ENCODE assay signal across 1 cellular context in the genomic region with DNA sequence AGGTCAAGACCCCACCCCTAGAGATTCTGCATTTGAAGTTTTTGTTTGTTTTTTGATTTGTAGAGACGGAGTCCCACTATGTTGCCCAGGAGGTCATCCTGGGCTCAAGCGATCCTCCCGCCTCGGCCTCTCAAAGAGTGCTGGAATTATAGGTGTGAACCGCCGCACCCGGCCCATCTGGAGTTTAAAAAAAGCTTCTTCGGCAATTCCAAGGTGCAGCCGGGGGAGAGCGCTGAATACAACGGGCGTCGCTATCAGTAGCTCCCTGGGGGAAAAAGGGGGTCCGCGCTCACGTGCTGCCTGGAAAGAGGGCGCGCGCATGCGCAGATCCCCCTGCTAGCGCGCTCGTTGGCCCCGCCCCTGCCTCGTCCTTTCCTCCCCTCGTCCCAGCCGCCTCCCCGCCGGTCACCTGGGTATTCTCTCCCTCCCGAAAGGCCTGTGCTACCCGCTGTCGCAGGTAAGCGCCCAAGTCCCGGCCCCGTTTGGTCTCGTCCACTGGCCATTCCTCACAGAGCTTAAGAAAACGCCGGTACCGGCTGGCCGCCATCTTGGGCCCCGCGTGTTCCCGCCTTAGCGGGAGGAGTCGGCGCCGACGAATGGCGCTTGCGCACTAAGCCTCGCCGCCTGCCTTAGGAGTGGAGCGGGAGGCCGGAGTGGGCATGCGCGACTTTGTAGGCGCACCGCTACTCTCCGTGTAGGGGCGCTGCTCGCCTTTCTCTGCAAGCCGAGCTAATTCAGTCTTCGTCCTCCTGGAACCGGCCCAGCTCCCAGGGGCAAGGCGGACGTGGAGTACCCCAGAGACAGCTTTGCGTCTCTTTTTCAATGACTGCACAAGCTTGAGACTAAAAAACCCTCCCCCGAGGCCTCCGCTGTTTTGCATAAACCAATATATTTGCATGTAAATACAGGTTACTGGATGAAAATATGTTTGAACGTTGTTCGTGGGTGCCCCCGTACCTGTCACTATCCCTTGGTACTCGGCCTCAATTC.
A peak's percentile ranks its signal among the peaks of the same experiment; 100 is the strongest.
TF ChIP-seq lines count a peak whose summit lies in the region.

UQCC2 (minus strand) TSS at position 561 of the 990 bp plus-strand sequence; CDS start at position 547, 14 bp downstream.

TF ChIP-seq in HepG2, 621 proteins besides CTCF, POLR2A, EP300 and RAD21 (continued from another document and continues in another):
- TF ChIP-seq STAT6 (CRISPR knock-in tag; IDR thresholded peaks at IDR 0.05; ENCODE audit: borderline replicate concordance) (peak; percentile 86; the same call in 1 of the 2 replicates), BRD4 (CRISPR knock-in tag; IDR thresholded peaks at IDR 0.05) (0 out of 2 replicates have a peak, but pooled peaks have one; percentile 27), ESRRA (CRISPR knock-in tag; IDR thresholded peaks at IDR 0.05; ENCODE audit: low read depth) (peak; percentile 55; the same call in 1 of the 2 replicates), DMTF1 (CRISPR knock-in tag; IDR thresholded peaks at IDR 0.05) (peak; percentile 92), ARID2 (CRISPR knock-in tag; IDR thresholded peaks at IDR 0.05; ENCODE audit: borderline replicate concordance) (peak; percentile 92), ZNF713 (CRISPR knock-in tag; IDR thresholded peaks at IDR 0.05) (no peak), KLF16 (CRISPR knock-in tag; IDR thresholded peaks at IDR 0.05) (peak; percentile 77 to 95; a peak in 2 of 4 replicates), CHD2 (IDR thresholded peaks at IDR 0.05; ENCODE audit: low read depth, low read length) (no peak), ZNF740 (CRISPR knock-in tag; IDR thresholded peaks at IDR 0.05) (no peak), MIER2 (CRISPR knock-in tag; IDR thresholded peaks at IDR 0.05) (peak; percentile 48; the same call in 1 of the 2 replicates), HNF1B (CRISPR knock-in tag; IDR thresholded peaks at IDR 0.05) (peak; percentile 97), KDM6A (CRISPR knock-in tag; IDR thresholded peaks at IDR 0.05; ENCODE audit: low read depth) (no peak), AHDC1 (CRISPR knock-in tag; IDR thresholded peaks at IDR 0.05; ENCODE audit: borderline replicate concordance) (0 out of 2 replicates have a peak, but pooled peaks have one; percentile 36), ZNF660 (CRISPR knock-in tag; IDR thresholded peaks at IDR 0.05; ENCODE audit: borderline replicate concordance, low read depth) (no peak), KLF12 (CRISPR knock-in tag; IDR thresholded peaks at IDR 0.05; ENCODE audit: borderline replicate concordance) (0 out of 2 replicates have a peak, but pooled peaks have one; percentile 54), HNRNPH1 (optimal IDR thresholded peaks at IDR 0.05; ENCODE audit: low read depth, low read length) (no peak), RBFOX2 (IDR thresholded peaks at IDR 0.05; ENCODE audit: low read depth, low read length) (peak; percentile 96), SP4 (CRISPR knock-in tag; IDR thresholded peaks at IDR 0.05) (peak; percentile 82; the same call in 1 of the 2 replicates), ZNF44 (CRISPR knock-in tag; IDR thresholded peaks at IDR 0.05) (peak; percentile 55; the same call in 1 of the 2 replicates), SMAD9 (CRISPR knock-in tag; IDR thresholded peaks at IDR 0.05) (no peak), ZBTB42 (CRISPR knock-in tag; IDR thresholded peaks at IDR 0.05) (no peak), FLYWCH1 (CRISPR knock-in tag; IDR thresholded peaks at IDR 0.05) (no peak), SALL1 (CRISPR knock-in tag; IDR thresholded peaks at IDR 0.05) (peak; percentile 91), NPAS2 (CRISPR knock-in tag; IDR thresholded peaks at IDR 0.05; ENCODE audit: borderline replicate concordance) (no peak), ZXDC (CRISPR knock-in tag; IDR thresholded peaks at IDR 0.05) (peak; percentile 97), MTERF4 (CRISPR knock-in tag; IDR thresholded peaks at IDR 0.05) (peak; percentile 94), FOSL1 (CRISPR knock-in tag; IDR thresholded peaks at IDR 0.05; ENCODE audit: borderline replicate concordance) (no peak), ZNF121 (CRISPR knock-in tag; IDR thresholded peaks at IDR 0.05) (no peak), SP1 (IDR thresholded peaks at IDR 0.05) (no peak), SP1 (CRISPR knock-in tag; IDR thresholded peaks at IDR 0.05) (peak; percentile 28; the same call in 1 of the 2 replicates)
- TF ChIP-seq, protein P1, sequence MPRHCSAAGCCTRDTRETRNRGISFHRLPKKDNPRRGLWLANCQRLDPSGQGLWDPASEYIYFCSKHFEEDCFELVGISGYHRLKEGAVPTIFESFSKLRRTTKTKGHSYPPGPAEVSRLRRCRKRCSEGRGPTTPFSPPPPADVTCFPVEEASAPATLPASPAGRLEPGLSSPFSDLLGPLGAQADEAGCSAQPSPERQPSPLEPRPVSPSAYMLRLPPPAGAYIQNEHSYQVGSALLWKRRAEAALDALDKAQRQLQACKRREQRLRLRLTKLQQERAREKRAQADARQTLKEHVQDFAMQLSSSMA (CRISPR knock-in tag; IDR thresholded peaks at IDR 0.05): peak; percentile 94; the same call in 1 of the 2 replicates
- TF ChIP-seq, protein P2, sequence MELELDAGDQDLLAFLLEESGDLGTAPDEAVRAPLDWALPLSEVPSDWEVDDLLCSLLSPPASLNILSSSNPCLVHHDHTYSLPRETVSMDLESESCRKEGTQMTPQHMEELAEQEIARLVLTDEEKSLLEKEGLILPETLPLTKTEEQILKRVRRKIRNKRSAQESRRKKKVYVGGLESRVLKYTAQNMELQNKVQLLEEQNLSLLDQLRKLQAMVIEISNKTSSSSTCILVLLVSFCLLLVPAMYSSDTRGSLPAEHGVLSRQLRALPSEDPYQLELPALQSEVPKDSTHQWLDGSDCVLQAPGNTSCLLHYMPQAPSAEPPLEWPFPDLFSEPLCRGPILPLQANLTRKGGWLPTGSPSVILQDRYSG (CRISPR knock-in tag; IDR thresholded peaks at IDR 0.05): no peak
